ENCODE assay signal across 11 cellular contexts in genomic region chr10:52007091-52007490, GRCh38.
"Had no signal": no experiment of that assay in that cellular context is flagged by ENCODE, and none has a peak within 500 bp of the region (broad histone marks: within the 10 kb centered on the region; RNA-seq: fewer than 3 reads in every experiment).

No MANE protein-coding gene starts in this region.

- ATAC-seq: activated naive CD4-positive, alpha-beta T cell treated with anti-CD3 and anti-CD28 coated beads, Interleukin-2, amount 50 U/mL, for 72 hours; activated naive CD8-positive, alpha-beta T cell treated with anti-CD3 and anti-CD28 coated beads, Interleukin-2, amount 50 U/mL, for 24 hours; activated T-cell treated with anti-CD3 and anti-CD28 coated beads, Interleukin-2, amount 50 U/mL, for 4 hours; activated T-cell treated with anti-CD3 and anti-CD28 coated beads, Interleukin-2, amount 50 U/mL, for 72 hours; activated T-helper 17 cell treated with anti-CD3 and anti-CD28 coated beads, Interleukin-2, amount 50 U/mL, for 72 hours; body of pancreas had no signal

- H3K36me3 ChIP-seq: adrenal gland, ascending aorta, brain microvascular endothelial cell, breast epithelium, cardiac muscle cell had no signal

- H3K4me3 ChIP-seq: adrenal gland, ascending aorta, body of pancreas, breast epithelium, cardiac muscle cell had no signal

- H3K9me3 ChIP-seq: adrenal gland, ascending aorta, body of pancreas, breast epithelium had no signal

- H3K27ac ChIP-seq: adrenal gland, body of pancreas, brain microvascular endothelial cell, breast epithelium, cardiac muscle cell had no signal

- H3K4me1 ChIP-seq: body of pancreas, breast epithelium had no signal
